ENCODE assay signal across 1 cellular context in the genomic region with DNA sequence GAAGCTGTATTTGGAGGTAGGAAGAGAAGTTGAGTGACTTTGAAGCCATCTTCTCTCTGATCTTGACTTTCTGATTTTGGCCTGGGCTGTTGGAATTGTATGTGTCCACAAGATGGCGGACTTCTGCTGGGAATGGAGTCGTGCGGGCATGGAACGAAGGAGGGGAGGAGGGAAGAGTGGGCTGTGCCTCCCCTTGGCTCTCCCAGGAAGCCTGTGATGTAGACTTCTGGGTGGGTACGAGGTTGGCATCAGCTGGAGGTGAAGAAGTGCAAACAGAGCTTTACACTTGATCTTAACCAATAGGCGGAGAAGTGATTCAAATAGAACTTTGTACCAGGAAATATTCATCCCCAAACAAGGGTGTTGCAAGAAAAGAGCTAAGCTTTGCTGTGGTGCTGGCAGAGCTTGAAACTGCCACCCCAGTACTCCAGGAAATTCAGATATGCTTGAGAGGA.
TF ChIP-seq lines count a peak whose summit lies in the region.

No MANE protein-coding gene starts in this region.

TF ChIP-seq in GM23338, 12 proteins besides CTCF, POLR2A, EP300 and RAD21 (continued from another document):
- TF ChIP-seq EZH2phosphoT487 (IDR thresholded peaks at IDR 0.05; ENCODE audit: unreplicated experiment) (no peak), ZNF114 (CRISPR knock-in tag; IDR thresholded peaks at IDR 0.05) (no peak), JUNB (IDR thresholded peaks at IDR 0.05; ENCODE audit: unreplicated experiment) (no peak), POLR2AphosphoS5 (IDR thresholded peaks at IDR 0.05; ENCODE audit: low read depth) (no peak), NANOG (IDR thresholded peaks at IDR 0.05; ENCODE audit: borderline replicate concordance) (no peak), EZH2 (IDR thresholded peaks at IDR 0.05; ENCODE audit: low read depth, unreplicated experiment) (no peak), STAT1 (IDR thresholded peaks at IDR 0.05; ENCODE audit: unreplicated experiment) (no peak), CREB1 (CRISPR knock-in tag; IDR thresholded peaks at IDR 0.05; ENCODE audit: low read depth) (no peak)
- TF ChIP-seq, protein P1, sequence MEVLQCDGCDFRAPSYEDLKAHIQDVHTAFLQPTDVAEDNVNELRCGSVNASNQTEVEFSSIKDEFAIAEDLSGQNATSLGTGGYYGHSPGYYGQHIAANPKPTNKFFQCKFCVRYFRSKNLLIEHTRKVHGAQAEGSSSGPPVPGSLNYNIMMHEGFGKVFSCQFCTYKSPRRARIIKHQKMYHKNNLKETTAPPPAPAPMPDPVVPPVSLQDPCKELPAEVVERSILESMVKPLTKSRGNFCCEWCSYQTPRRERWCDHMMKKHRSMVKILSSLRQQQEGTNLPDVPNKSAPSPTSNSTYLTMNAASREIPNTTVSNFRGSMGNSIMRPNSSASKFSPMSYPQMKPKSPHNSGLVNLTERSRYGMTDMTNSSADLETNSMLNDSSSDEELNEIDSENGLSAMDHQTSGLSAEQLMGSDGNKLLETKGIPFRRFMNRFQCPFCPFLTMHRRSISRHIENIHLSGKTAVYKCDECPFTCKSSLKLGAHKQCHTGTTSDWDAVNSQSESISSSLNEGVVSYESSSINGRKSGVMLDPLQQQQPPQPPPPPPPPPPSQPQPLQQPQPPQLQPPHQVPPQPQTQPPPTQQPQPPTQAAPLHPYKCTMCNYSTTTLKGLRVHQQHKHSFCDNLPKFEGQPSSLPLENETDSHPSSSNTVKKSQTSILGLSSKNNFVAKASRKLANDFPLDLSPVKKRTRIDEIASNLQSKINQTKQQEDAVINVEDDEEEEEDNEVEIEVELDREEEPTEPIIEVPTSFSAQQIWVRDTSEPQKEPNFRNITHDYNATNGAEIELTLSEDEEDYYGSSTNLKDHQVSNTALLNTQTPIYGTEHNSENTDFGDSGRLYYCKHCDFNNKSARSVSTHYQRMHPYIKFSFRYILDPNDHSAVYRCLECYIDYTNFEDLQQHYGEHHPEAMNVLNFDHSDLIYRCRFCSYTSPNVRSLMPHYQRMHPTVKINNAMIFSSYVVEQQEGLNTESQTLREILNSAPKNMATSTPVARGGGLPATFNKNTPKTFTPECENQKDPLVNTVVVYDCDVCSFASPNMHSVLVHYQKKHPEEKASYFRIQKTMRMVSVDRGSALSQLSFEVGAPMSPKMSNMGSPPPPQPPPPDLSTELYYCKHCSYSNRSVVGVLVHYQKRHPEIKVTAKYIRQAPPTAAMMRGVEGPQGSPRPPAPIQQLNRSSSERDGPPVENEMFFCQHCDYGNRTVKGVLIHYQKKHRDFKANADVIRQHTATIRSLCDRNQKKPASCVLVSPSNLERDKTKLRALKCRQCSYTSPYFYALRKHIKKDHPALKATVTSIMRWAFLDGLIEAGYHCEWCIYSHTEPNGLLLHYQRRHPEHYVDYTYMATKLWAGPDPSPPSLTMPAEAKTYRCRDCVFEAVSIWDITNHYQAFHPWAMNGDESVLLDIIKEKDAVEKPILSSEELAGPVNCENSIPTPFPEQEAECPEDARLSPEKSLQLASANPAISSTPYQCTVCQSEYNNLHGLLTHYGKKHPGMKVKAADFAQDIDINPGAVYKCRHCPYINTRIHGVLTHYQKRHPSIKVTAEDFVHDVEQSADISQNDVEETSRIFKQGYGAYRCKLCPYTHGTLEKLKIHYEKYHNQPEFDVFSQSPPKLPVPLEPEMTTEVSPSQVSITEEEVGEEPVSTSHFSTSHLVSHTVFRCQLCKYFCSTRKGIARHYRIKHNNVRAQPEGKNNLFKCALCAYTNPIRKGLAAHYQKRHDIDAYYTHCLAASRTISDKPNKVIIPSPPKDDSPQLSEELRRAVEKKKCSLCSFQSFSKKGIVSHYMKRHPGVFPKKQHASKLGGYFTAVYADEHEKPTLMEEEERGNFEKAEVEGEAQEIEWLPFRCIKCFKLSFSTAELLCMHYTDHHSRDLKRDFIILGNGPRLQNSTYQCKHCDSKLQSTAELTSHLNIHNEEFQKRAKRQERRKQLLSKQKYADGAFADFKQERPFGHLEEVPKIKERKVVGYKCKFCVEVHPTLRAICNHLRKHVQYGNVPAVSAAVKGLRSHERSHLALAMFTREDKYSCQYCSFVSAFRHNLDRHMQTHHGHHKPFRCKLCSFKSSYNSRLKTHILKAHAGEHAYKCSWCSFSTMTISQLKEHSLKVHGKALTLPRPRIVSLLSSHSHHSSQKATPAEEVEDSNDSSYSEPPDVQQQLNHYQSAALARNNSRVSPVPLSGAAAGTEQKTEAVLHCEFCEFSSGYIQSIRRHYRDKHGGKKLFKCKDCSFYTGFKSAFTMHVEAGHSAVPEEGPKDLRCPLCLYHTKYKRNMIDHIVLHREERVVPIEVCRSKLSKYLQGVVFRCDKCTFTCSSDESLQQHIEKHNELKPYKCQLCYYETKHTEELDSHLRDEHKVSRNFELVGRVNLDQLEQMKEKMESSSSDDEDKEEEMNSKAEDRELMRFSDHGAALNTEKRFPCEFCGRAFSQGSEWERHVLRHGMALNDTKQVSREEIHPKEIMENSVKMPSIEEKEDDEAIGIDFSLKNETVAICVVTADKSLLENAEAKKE (CRISPR knock-in tag; IDR thresholded peaks at IDR 0.05): no peak
- TF ChIP-seq, protein P2, sequence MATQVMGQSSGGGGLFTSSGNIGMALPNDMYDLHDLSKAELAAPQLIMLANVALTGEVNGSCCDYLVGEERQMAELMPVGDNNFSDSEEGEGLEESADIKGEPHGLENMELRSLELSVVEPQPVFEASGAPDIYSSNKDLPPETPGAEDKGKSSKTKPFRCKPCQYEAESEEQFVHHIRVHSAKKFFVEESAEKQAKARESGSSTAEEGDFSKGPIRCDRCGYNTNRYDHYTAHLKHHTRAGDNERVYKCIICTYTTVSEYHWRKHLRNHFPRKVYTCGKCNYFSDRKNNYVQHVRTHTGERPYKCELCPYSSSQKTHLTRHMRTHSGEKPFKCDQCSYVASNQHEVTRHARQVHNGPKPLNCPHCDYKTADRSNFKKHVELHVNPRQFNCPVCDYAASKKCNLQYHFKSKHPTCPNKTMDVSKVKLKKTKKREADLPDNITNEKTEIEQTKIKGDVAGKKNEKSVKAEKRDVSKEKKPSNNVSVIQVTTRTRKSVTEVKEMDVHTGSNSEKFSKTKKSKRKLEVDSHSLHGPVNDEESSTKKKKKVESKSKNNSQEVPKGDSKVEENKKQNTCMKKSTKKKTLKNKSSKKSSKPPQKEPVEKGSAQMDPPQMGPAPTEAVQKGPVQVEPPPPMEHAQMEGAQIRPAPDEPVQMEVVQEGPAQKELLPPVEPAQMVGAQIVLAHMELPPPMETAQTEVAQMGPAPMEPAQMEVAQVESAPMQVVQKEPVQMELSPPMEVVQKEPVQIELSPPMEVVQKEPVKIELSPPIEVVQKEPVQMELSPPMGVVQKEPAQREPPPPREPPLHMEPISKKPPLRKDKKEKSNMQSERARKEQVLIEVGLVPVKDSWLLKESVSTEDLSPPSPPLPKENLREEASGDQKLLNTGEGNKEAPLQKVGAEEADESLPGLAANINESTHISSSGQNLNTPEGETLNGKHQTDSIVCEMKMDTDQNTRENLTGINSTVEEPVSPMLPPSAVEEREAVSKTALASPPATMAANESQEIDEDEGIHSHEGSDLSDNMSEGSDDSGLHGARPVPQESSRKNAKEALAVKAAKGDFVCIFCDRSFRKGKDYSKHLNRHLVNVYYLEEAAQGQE (IDR thresholded peaks at IDR 0.05; ENCODE audit: unreplicated experiment): no peak
- TF ChIP-seq, protein P3, sequence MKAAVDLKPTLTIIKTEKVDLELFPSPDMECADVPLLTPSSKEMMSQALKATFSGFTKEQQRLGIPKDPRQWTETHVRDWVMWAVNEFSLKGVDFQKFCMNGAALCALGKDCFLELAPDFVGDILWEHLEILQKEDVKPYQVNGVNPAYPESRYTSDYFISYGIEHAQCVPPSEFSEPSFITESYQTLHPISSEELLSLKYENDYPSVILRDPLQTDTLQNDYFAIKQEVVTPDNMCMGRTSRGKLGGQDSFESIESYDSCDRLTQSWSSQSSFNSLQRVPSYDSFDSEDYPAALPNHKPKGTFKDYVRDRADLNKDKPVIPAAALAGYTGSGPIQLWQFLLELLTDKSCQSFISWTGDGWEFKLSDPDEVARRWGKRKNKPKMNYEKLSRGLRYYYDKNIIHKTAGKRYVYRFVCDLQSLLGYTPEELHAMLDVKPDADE (IDR thresholded peaks at IDR 0.05): no peak
